9 cellular contexts compared by ENCODE assay signal in genomic region chr19:48780684-48781391, GRCh38. TPM values are rescaled to one million over a fixed set of nuclear protein-coding genes. Genes with fewer than 3 reads are reported as not detected.
DNase-seq lines count a peak whose midpoint lies in the region; ATAC-seq and TF ChIP-seq lines count a peak whose summit lies in the region.
"Had no signal": no experiment of that assay in that cellular context is flagged by ENCODE, and none has a peak within 500 bp of the region (broad histone marks: within the 10 kb centered on the region; RNA-seq: fewer than 3 reads in every experiment).

No MANE protein-coding gene starts in this region.

- H3K27me3 Mint-ChIP-seq in activated B cell treated with CpG ODN at 0.5 μM for 24 hours: no peaks in the 10 kb centered on the region
- H3K27me3 Mint-ChIP-seq in activated CD8-positive, alpha-beta memory T cell treated with anti-CD3 and anti-CD28 coated beads, Interleukin-2, amount 10 ng/mL, durations not matched to agents 7 days and 5 days: peaks cover 25% of the 10 kb centered on the region

- H3K4me2 ChIP-seq in SK-N-SH: no peak overlapping the region

- TF ChIP-seq CTCF in SK-N-SH (IDR thresholded peaks at IDR 0.05): no peak
- no peak for TF ChIP-seq CTCF in activated B cell treated with CpG ODN at 0.5 μM for 24 hours (IDR thresholded peaks at IDR 0.05)
- TF ChIP-seq CTCF in left lung (IDR thresholded peaks at IDR 0.05): no peak
- no peak for TF ChIP-seq CTCF in transverse colon (IDR thresholded peaks at IDR 0.05)

- H4K20me1 ChIP-seq in SK-N-SH (ENCODE audit: insufficient read depth): no peaks in the 10 kb centered on the region

- CTCF ChIA-PET in SK-N-SH (lab: Yijun Ruan, JAX) (interaction anchor here (1.1 to 20.7 kb wide), 3 partner anchors 29 to 189 kb away, joined by 3 to 457 read pairs (median 4); partner anchors contain the start of genes FUT1 and HSD17B14), activated B cell treated with CpG ODN at 0.5 μM for 24 hours (lab: Charles Lee) (no interaction called here)
- CTCF ChIA-PET in activated CD8-positive, alpha-beta memory T cell treated with anti-CD3 and anti-CD28 coated beads, Interleukin-2, amount 10 ng/mL, durations not matched to agents 7 days and 5 days (lab: Charles Lee): interaction anchor here (1.5 to 9.9 kb wide), 2 partner anchors 62 kb away, joined by 7 to 124 read pairs; no protein-coding TSS in a partner anchor

- peaks cover 22% of the 10 kb centered on the region for H3K4me1 Mint-ChIP-seq in activated B cell treated with CpG ODN at 0.5 μM for 24 hours
- H3K4me1 Mint-ChIP-seq in activated CD8-positive, alpha-beta memory T cell treated with anti-CD3 and anti-CD28 coated beads, Interleukin-2, amount 10 ng/mL, durations not matched to agents 7 days and 5 days: peaks cover 6% of the 10 kb centered on the region

- H2AFZ ChIP-seq in SK-N-SH (ENCODE audit: low read depth): no peak overlapping the region

- no peak overlapping the region for H3K27ac ChIP-seq in SK-N-SH (ENCODE audit: low read depth in 2 of 2, low read length in 1 of 2)
- H3K27ac ChIP-seq in left lung: peak overlapping the region; percentile 64 to 68
- H3K27ac ChIP-seq in transverse colon: peak overlapping the region; percentile 1 to 56 (median 44)
- H3K27ac ChIP-seq: ovary had no signal

- TF ChIP-seq EP300 in SK-N-SH (IDR thresholded peaks at IDR 0.05; ENCODE audit: borderline replicate concordance in 1 of 2, low read depth in 1 of 2, low read length in 1 of 2) (no peak), transverse colon (IDR thresholded peaks at IDR 0.05; ENCODE audit: low read depth) (no peak)

- H3K36me3 ChIP-seq in SK-N-SH (replicated peaks in 1 of 2; ENCODE audit: control insufficient read depth in 1 of 2, insufficient read depth in 2 of 2, low read length in 1 of 2) (no peaks in the 10 kb centered on the region), left lung (no peaks in the 10 kb centered on the region), transverse colon (no peaks in the 10 kb centered on the region)
- H3K36me3 ChIP-seq: ovary had no signal

- no peaks in the 10 kb centered on the region for H3K9me2 ChIP-seq in SK-N-SH

- TF ChIP-seq RAD21 in SK-N-SH (IDR thresholded peaks at IDR 0.05; ENCODE audit: low read length): no peak

- in situ Hi-C loops in transverse colon (cut with MboI; ENCODE audit: low pct_ligation_motif_present in 1 of 4, low pct_unique_long_range_greater_than_20kb in 1 of 4, low sequenced_read_pairs in 3 of 4): no loop called here

- POLR2A ChIA-PET in SK-N-SH (lab: Yijun Ruan, JAX): interaction anchor here (0.6 kb wide), 1 partner anchor 36 kb away, joined by 4 read pairs; no protein-coding TSS in a partner anchor
- POLR2A ChIA-PET in activated B cell treated with CpG ODN at 0.5 μM for 24 hours (lab: Charles Lee): interaction anchor here (1.3 kb wide), 1 partner anchor 62 kb away, joined by 5 read pairs; no protein-coding TSS in a partner anchor

- H3K9me3 ChIP-seq in SK-N-SH: no peaks in the 10 kb centered on the region
- no peaks in the 10 kb centered on the region for H3K9me3 ChIP-seq in left lung
- H3K9me3 ChIP-seq in transverse colon: no peaks in the 10 kb centered on the region
- H3K9me3 ChIP-seq: ovary had no signal

- H3K4me3 ChIP-seq in SK-N-SH (ENCODE audit: low read depth in 2 of 2, low read length in 1 of 2): no peak overlapping the region
- H3K4me3 ChIP-seq in left lung: no peak overlapping the region
- H3K4me3 ChIP-seq in transverse colon: no peak overlapping the region
- H3K4me3 ChIP-seq: ovary had no signal

- no peaks in the 10 kb centered on the region for H3K79me2 ChIP-seq in SK-N-SH (ENCODE audit: insufficient read depth)

- WGBS in SK-N-SH (ENCODE audit: low lambda C conversion rate): 75% methylated on average over 13 of the region's 13 CpGs
- 30 to 53% methylated on average over 5 to 13 of the region's 13 CpGs for WGBS in transverse colon (ENCODE audit: low coverage in 1 of 2), 2 donors

- no peak overlapping the region for H3K4me3 Mint-ChIP-seq in activated B cell treated with CpG ODN at 0.5 μM for 24 hours
- H3K4me3 Mint-ChIP-seq in activated CD8-positive, alpha-beta memory T cell treated with anti-CD3 and anti-CD28 coated beads, Interleukin-2, amount 10 ng/mL, durations not matched to agents 7 days and 5 days: no peak overlapping the region

- no peaks in the 10 kb centered on the region for H3K36me3 Mint-ChIP-seq in activated B cell treated with CpG ODN at 0.5 μM for 24 hours (ENCODE audit: low read depth)
- H3K36me3 Mint-ChIP-seq in activated CD8-positive, alpha-beta memory T cell treated with anti-CD3 and anti-CD28 coated beads, Interleukin-2, amount 10 ng/mL, durations not matched to agents 7 days and 5 days: no peaks in the 10 kb centered on the region

- H3K9me3 Mint-ChIP-seq in activated B cell treated with CpG ODN at 0.5 μM for 24 hours: no peaks in the 10 kb centered on the region
- H3K9me3 Mint-ChIP-seq in activated CD8-positive, alpha-beta memory T cell treated with anti-CD3 and anti-CD28 coated beads, Interleukin-2, amount 10 ng/mL, durations not matched to agents 7 days and 5 days (ENCODE audit: low read depth): no peaks in the 10 kb centered on the region

- H3K27me3 ChIP-seq in SK-N-SH (ENCODE audit: insufficient read depth) (no peaks in the 10 kb centered on the region), left lung (no peaks in the 10 kb centered on the region), transverse colon (peaks cover 39% of the 10 kb centered on the region)
- H3K27me3 ChIP-seq: ovary had no signal

- ATAC-seq in SK-N-SH treated with all-trans-retinoic acid at 6 μM for 48 hours (no peak; the same call in 2 of the 3 replicates), activated B cell treated with CpG ODN at 0.5 μM for 24 hours (ENCODE audit: low read depth) (no peak), left lung (peak; percentile 12), HG03469 (IDR thresholded peaks at IDR 0.05; ENCODE audit: unreplicated experiment) (no peak)
- ATAC-seq in activated CD8-positive, alpha-beta memory T cell treated with anti-CD3 and anti-CD28 coated beads, Interleukin-2, amount 10 ng/mL, durations not matched to agents 7 days and 5 days: no peak

- H3K4me1 ChIP-seq in SK-N-SH (ENCODE audit: control insufficient read depth in 1 of 2, insufficient read depth in 2 of 2, low read depth in 1 of 2, low read length in 1 of 2) (no peaks in the 10 kb centered on the region; a peak in 1 of 4 replicates), left lung (peaks cover 0 to 22% of the 10 kb centered on the region in 2 donors), transverse colon (peaks cover 0 to 18% (median 5%) of the 10 kb centered on the region in 4 donors)

- intact Hi-C loops in activated B cell treated with CpG ODN at 0.5 μM for 24 hours (cut with micrococcal nuclease): loop anchor here (2.0 to 10.0 kb wide), 2 partner anchors 28 to 304 kb away; partner anchors contain the start of genes FUT1 and SNRNP70
- intact Hi-C loops in left lung (cut with DNase I): no loop called here
- intact Hi-C loops in transverse colon (cut with DNase I; ENCODE audit: low total_unique reads): no loop called here

- H3K27ac Mint-ChIP-seq in activated B cell treated with CpG ODN at 0.5 μM for 24 hours: peak overlapping the region; percentile 51
- H3K27ac Mint-ChIP-seq in activated CD8-positive, alpha-beta memory T cell treated with anti-CD3 and anti-CD28 coated beads, Interleukin-2, amount 10 ng/mL, durations not matched to agents 7 days and 5 days: no peak overlapping the region

- no peak overlapping the region for H3K9ac ChIP-seq in SK-N-SH

- H3F3A ChIP-seq in SK-N-SH (replicated peaks; ENCODE audit: insufficient read depth): no peaks in the 10 kb centered on the region

- TF ChIP-seq POLR2A in transverse colon (IDR thresholded peaks at IDR 0.05): no peak

- DNase-seq in SK-N-SH (no peak), activated B cell treated with CpG ODN at 0.5 μM for 24 hours (no peak), left lung (peak in 1 of 2 donors; percentile 58), transverse colon (no peak), NCI-H1694 treated with DMSO at 0.1 percent for 48 hours (lab: John Stamatoyannopoulos, UW) (no peak)
- no peak for DNase-seq in activated CD8-positive, alpha-beta memory T cell treated with anti-CD3 and anti-CD28 coated beads, Interleukin-2, amount 10 ng/mL, durations not matched to agents 7 days and 5 days

RNA-seq across cellular contexts. Expression of gene FGF21, which starts 25.5 kb away (rescaled TPM):
- not detected in 2 replicates for polyA plus RNA-seq in SK-N-SH (2012; rRNA removed)
- not detected in 2 replicates for polyA plus RNA-seq in SK-N-SH (2012; cell fraction: cytosol; rRNA removed)
- polyA plus RNA-seq in SK-N-SH (2012; cell fraction: nucleus; rRNA removed): not detected in 2 replicates
- not detected in 2 replicates for total RNA-seq in activated B cell treated with CpG ODN at 0.5 μM for 24 hours
- total RNA-seq in left lung: not detected
- total RNA-seq in transverse colon: not detected
- not detected for total RNA-seq in activated CD8-positive, alpha-beta memory T cell treated with anti-CD3 and anti-CD28 coated beads, Interleukin-2, amount 10 ng/mL, durations not matched to agents 7 days and 5 days
- total RNA-seq: ovary had no signal
- polyA plus RNA-seq: ovary had no signal

RNA-seq across cellular contexts. Expression of gene FUT1, which starts 28.4 kb away (rescaled TPM):
- polyA plus RNA-seq in SK-N-SH (2012; rRNA removed): 0.03 and 0.08 TPM in 2 replicates
- polyA plus RNA-seq in SK-N-SH (2012; cell fraction: cytosol; rRNA removed): 0.07 and 0.12 TPM in 2 replicates
- polyA plus RNA-seq in SK-N-SH (2012; cell fraction: nucleus; rRNA removed): 0.04 and 0.07 TPM in 2 replicates
- not detected in 2 replicates for total RNA-seq in activated B cell treated with CpG ODN at 0.5 μM for 24 hours
- 1 to 10 TPM; 6.0 to 8.7 TPM for total RNA-seq in left lung
- under 1 TPM; 0.27 to 1.00 (median 0.58) TPM for total RNA-seq in transverse colon
- total RNA-seq in activated CD8-positive, alpha-beta memory T cell treated with anti-CD3 and anti-CD28 coated beads, Interleukin-2, amount 10 ng/mL, durations not matched to agents 7 days and 5 days: under 1 TPM; 0.06 to 0.09 TPM

RNA-seq across cellular contexts. Expression of gene BCAT2, which starts 30.0 kb away (rescaled TPM):
- polyA plus RNA-seq in SK-N-SH (2012; rRNA removed): 70.6 and 71.6 TPM in 2 replicates
- polyA plus RNA-seq in SK-N-SH (2012; cell fraction: cytosol; rRNA removed): 28.7 and 41.1 TPM in 2 replicates
- 134 and 143 TPM in 2 replicates for polyA plus RNA-seq in SK-N-SH (2012; cell fraction: nucleus; rRNA removed)
- total RNA-seq in activated B cell treated with CpG ODN at 0.5 μM for 24 hours (44.0 and 47.8 TPM in 2 replicates), left lung (10 to 100 TPM; 68.5 to 87.5 TPM), transverse colon (10 to 100 TPM; 32.4 to 51.5 (median 42.8) TPM)
- 10 to 100 TPM; 46.7 to 54.6 TPM for total RNA-seq in activated CD8-positive, alpha-beta memory T cell treated with anti-CD3 and anti-CD28 coated beads, Interleukin-2, amount 10 ng/mL, durations not matched to agents 7 days and 5 days

RNA-seq across cellular contexts. Expression of gene IZUMO1, which starts 34.1 kb away (rescaled TPM):
- polyA plus RNA-seq in SK-N-SH (2012; rRNA removed): 0.03 TPM in 2 replicates
- polyA plus RNA-seq in SK-N-SH (2012; cell fraction: cytosol; rRNA removed): 0.01 TPM in 1 of 2 replicates, not detected in the other
- 0.07 TPM in 1 of 2 replicates, not detected in the other for polyA plus RNA-seq in SK-N-SH (2012; cell fraction: nucleus; rRNA removed)
- total RNA-seq in activated B cell treated with CpG ODN at 0.5 μM for 24 hours (not detected in 2 replicates), left lung (1 to 10 TPM in 1 of 2 donors, under 1 TPM in 1; 0.96 to 1.5 TPM), transverse colon (not detected)
- total RNA-seq in activated CD8-positive, alpha-beta memory T cell treated with anti-CD3 and anti-CD28 coated beads, Interleukin-2, amount 10 ng/mL, durations not matched to agents 7 days and 5 days: not detected

RNA-seq across cellular contexts. Expression of gene RASIP1, which starts 40.4 kb away (rescaled TPM):
- polyA plus RNA-seq in SK-N-SH (2012; rRNA removed): 0.36 and 0.41 TPM in 2 replicates
- 0.24 TPM in 2 replicates for polyA plus RNA-seq in SK-N-SH (2012; cell fraction: cytosol; rRNA removed)
- polyA plus RNA-seq in SK-N-SH (2012; cell fraction: nucleus; rRNA removed): 0.42 and 0.55 TPM in 2 replicates
- total RNA-seq in activated B cell treated with CpG ODN at 0.5 μM for 24 hours (0.07 and 0.12 TPM in 2 replicates), left lung (10 to 100 TPM; 15.0 to 25.4 TPM), transverse colon (10 to 100 TPM in 2 of 4 donors, 1 to 10 TPM in 2; 3.0 to 11.1 (median 7.0) TPM)
- total RNA-seq in activated CD8-positive, alpha-beta memory T cell treated with anti-CD3 and anti-CD28 coated beads, Interleukin-2, amount 10 ng/mL, durations not matched to agents 7 days and 5 days: not detected

Comparison
In these comparisons a context has a peak if more than half of its experiments do, and no peak if none do; other contexts are left out.
1. H3K27ac ChIP-seq: peak in left lung (2 of 2) and transverse colon (4 of 4); none in SK-N-SH (0 of 2).